8 cellular contexts compared by ENCODE assay signal in genomic region chr5:96661841-96662724, GRCh38. TPM values are rescaled to one million over a fixed set of nuclear protein-coding genes. Genes with fewer than 3 reads are reported as not detected.
DNase-seq lines count a peak whose midpoint lies in the region; ATAC-seq and TF ChIP-seq lines count a peak whose summit lies in the region.

Gene CAST (plus strand): TSS chr5:96662376. CDS start chr5:96662423, 47 bp downstream.

- ATAC-seq in GM21528 (IDR thresholded peaks at IDR 0.05; ENCODE audit: low FRiP score, unreplicated experiment) (peak; percentile 66), left cardiac atrium (peak; percentile 87 to 91)

- H3K27me3 ChIP-seq in adrenal gland (no peaks in the 10 kb centered on the region), vagina (no peaks in the 10 kb centered on the region)

- TF ChIP-seq POLR2A in adrenal gland (IDR thresholded peaks at IDR 0.05), result peak in 1 of 2 donors; percentile 84
- peak in 1 of 2 donors; percentile 52 for TF ChIP-seq POLR2A in vagina (IDR thresholded peaks at IDR 0.05)

- peak within 1 kb of the TSS; percentile 96 to 99 (median 96) for H3K27ac ChIP-seq in adrenal gland
- H3K27ac ChIP-seq in vagina, result peak within 1 kb of the TSS; percentile 98

- no peaks in the 10 kb centered on the region for H3K36me3 ChIP-seq in adrenal gland (replicated peaks in 1 of 2)
- H3K36me3 ChIP-seq in vagina, result no peaks in the 10 kb centered on the region

- intact Hi-C loops in adrenal gland (cut with DNase I), result no loop called here
- intact Hi-C loops in left cardiac atrium (cut with DNase I), result loop anchor here in 1 of 2 donors (10.0 kb wide), 1 partner anchor 83 kb away; no protein-coding TSS in a partner anchor
- intact Hi-C loops in vagina (cut with DNase I), result loop anchor here (10.0 kb wide), 1 partner anchor 53 kb away; no protein-coding TSS in a partner anchor

- H3K9me3 ChIP-seq in adrenal gland (replicated peaks in 1 of 3) (no peaks in the 10 kb centered on the region), vagina (no peaks in the 10 kb centered on the region)

- peaks cover 8 to 21% of the 10 kb centered on the region in 2 donors for H3K4me1 ChIP-seq in adrenal gland (replicated peaks in 1 of 2)
- H3K4me1 ChIP-seq in vagina, result peaks cover 43% of the 10 kb centered on the region

- TF ChIP-seq CTCF in adrenal gland (IDR thresholded peaks at IDR 0.05), result no peak
- TF ChIP-seq CTCF in vagina (IDR thresholded peaks at IDR 0.05), result no peak

- 0 to 4% (median 1%) methylated on average over 13 to 77 of the region's 77 CpGs for WGBS in adrenal gland, 4 donors

- DNase-seq in DMS79 treated with DMSO at 0.1 percent for 48 hours (lab: John Stamatoyannopoulos, UW) (peak; percentile 59), HuH-7.5 (ENCODE audit: low spot score) (peak; percentile 80), T-helper 1 cell (peak; percentile 70 to 89 (median 71)), adrenal gland (peak; percentile 88 to 97 (median 96)), left cardiac atrium (peak; percentile 95), pulmonary artery endothelial cell (ENCODE audit: low read depth, low spot score) (peak; percentile 60), vagina (ENCODE audit: extremely low spot score in 2 of 2) (peak in 1 of 2 donors; percentile 98)

- H3K4me3 ChIP-seq in adrenal gland, result peak within 1 kb of the TSS; percentile 39 to 96 (median 90)
- peak within 1 kb of the TSS; percentile 85 to 88 for H3K4me3 ChIP-seq in vagina

RNA-seq across cellular contexts. Expression of gene CAST, which starts in this region (rescaled TPM):
- total RNA-seq in adrenal gland, result 100 to 1,000 TPM; 130 to 229 (median 185) TPM
- 100 to 1,000 TPM in 1 of 3 donors, 10 to 100 TPM in 2; 54.3 to 329 (median 81.6) TPM for polyA plus RNA-seq in adrenal gland
- total RNA-seq in left cardiac atrium, result 100 to 1,000 TPM; 422 to 589 TPM
- 109 and 112 TPM in 2 replicates for total RNA-seq in pulmonary artery endothelial cell
- 309 TPM for total RNA-seq in vagina
